Comparison of ENCODE assay signal across 1 cellular context in genomic region chr2:3189076-3189591, GRCh38.
TF ChIP-seq lines count a peak whose summit lies in the region.

No MANE protein-coding gene starts in this region.

TF ChIP-seq in WTC11, 78 proteins besides CTCF, POLR2A, EP300 and RAD21 (continued from another document):
- no peak for TF ChIP-seq ATF6 (CRISPR knock-in tag; IDR thresholded peaks at IDR 0.05)
- no peak for TF ChIP-seq CREM (CRISPR knock-in tag; IDR thresholded peaks at IDR 0.05)
- no peak for TF ChIP-seq CBFB (CRISPR knock-in tag; IDR thresholded peaks at IDR 0.05; ENCODE audit: low read depth)
- no peak for TF ChIP-seq FOXJ3 (CRISPR knock-in tag; IDR thresholded peaks at IDR 0.05; ENCODE audit: borderline replicate concordance)
